ENCODE assay signal across 8 cellular contexts in genomic region chr20:17617212-17617867, GRCh38. TPM values are rescaled to one million over a fixed set of nuclear protein-coding genes. Genes with fewer than 3 reads are reported as not detected.
DNase-seq lines count a peak whose midpoint lies in the region; ATAC-seq and TF ChIP-seq lines count a peak whose summit lies in the region.

No MANE protein-coding gene starts in this region.

- no peaks in the 10 kb centered on the region for H3K4me1 ChIP-seq in DND-41 (ENCODE audit: insufficient read depth, low read length)
- no peaks in the 10 kb centered on the region for H3K4me1 ChIP-seq in Karpas-422 (ENCODE audit: low read length)

- H3K9me2 ChIP-seq in Karpas-422 (replicated peaks; ENCODE audit: insufficient read depth, low read length): no peaks in the 10 kb centered on the region

- ATAC-seq in DND-41 (ENCODE audit: insufficient read depth, low read depth) (peak; percentile 44; the same call in 2 of the 3 replicates), left lobe of liver (peak; percentile 27), HG02884 (IDR thresholded peaks at IDR 0.05; ENCODE audit: unreplicated experiment) (no peak), GM21786 (IDR thresholded peaks at IDR 0.05; ENCODE audit: unreplicated experiment) (no peak)
- ATAC-seq in stimulated activated effector memory CD8-positive, alpha-beta T cell treated with anti-CD3 and anti-CD28 coated beads, Interleukin-12 subunit alpha, Interleukin-12 subunit beta, amount 100 ng/mL, for 72 hours: peak; percentile 57

- no peaks in the 10 kb centered on the region for H3K79me2 ChIP-seq in DND-41 (ENCODE audit: insufficient read depth, low read length)
- H3K79me2 ChIP-seq in Karpas-422 (ENCODE audit: low read length): no peaks in the 10 kb centered on the region

- H3K27ac ChIP-seq in DND-41 (ENCODE audit: low read length) (no peak overlapping the region), Karpas-422 (ENCODE audit: low read length) (no peak overlapping the region)

- peaks cover 20% of the 10 kb centered on the region for H3K36me3 Mint-ChIP-seq in stimulated activated effector memory CD8-positive, alpha-beta T cell treated with anti-CD3 and anti-CD28 coated beads, Interleukin-12 subunit alpha, Interleukin-12 subunit beta, amount 100 ng/mL, for 72 hours

- no peak overlapping the region for H3K4me2 ChIP-seq in DND-41 (ENCODE audit: insufficient read depth, low read length)
- no peak overlapping the region for H3K4me2 ChIP-seq in Karpas-422 (ENCODE audit: low read depth, low read length, poor library complexity, severe bottlenecking)

- H3K27ac Mint-ChIP-seq in stimulated activated effector memory CD8-positive, alpha-beta T cell treated with anti-CD3 and anti-CD28 coated beads, Interleukin-12 subunit alpha, Interleukin-12 subunit beta, amount 100 ng/mL, for 72 hours: no peak overlapping the region

- H4K20me1 ChIP-seq in DND-41 (ENCODE audit: insufficient read depth, low read length): peaks cover 13% of the 10 kb centered on the region; the same call in 1 of the 2 replicates
- no peaks in the 10 kb centered on the region for H4K20me1 ChIP-seq in Karpas-422 (ENCODE audit: insufficient read depth, low read depth, low read length)

- DNase-seq in DND-41 (no peak), Karpas-422 (peak; percentile 73), T-helper 1 cell (peak in 3 of 5 donors; percentile 22 to 32 (median 30)), cardiac fibroblast (ENCODE audit: low read depth in 2 of 2) (peak; percentile 37 to 50), left lobe of liver (ENCODE audit: low spot score) (peak; percentile 50)
- DNase-seq in stimulated activated effector memory CD8-positive, alpha-beta T cell treated with anti-CD3 and anti-CD28 coated beads, Interleukin-12 subunit alpha, Interleukin-12 subunit beta, amount 100 ng/mL, for 72 hours (ENCODE audit: low spot score in 2 of 2): peak; percentile 40 to 71

- H3K4me1 Mint-ChIP-seq in stimulated activated effector memory CD8-positive, alpha-beta T cell treated with anti-CD3 and anti-CD28 coated beads, Interleukin-12 subunit alpha, Interleukin-12 subunit beta, amount 100 ng/mL, for 72 hours: peaks cover 8% of the 10 kb centered on the region

- H3K4me3 Mint-ChIP-seq in stimulated activated effector memory CD8-positive, alpha-beta T cell treated with anti-CD3 and anti-CD28 coated beads, Interleukin-12 subunit alpha, Interleukin-12 subunit beta, amount 100 ng/mL, for 72 hours: no peak overlapping the region

- H3K4me3 ChIP-seq in DND-41 (ENCODE audit: low read depth in 1 of 2, low read length in 2 of 2): no peak overlapping the region
- no peak overlapping the region for H3K4me3 ChIP-seq in Karpas-422 (ENCODE audit: low read length)
- H3K4me3 ChIP-seq in cardiac fibroblast (replicated peaks in 1 of 2; ENCODE audit: low read depth in 2 of 2, low read length in 2 of 2): no peak overlapping the region

- no peaks in the 10 kb centered on the region for H3K27me3 ChIP-seq in DND-41 (ENCODE audit: insufficient read depth, low read length, poor library complexity)
- no peaks in the 10 kb centered on the region for H3K27me3 ChIP-seq in Karpas-422 (ENCODE audit: low read length)

- TF ChIP-seq CTCF in DND-41 (IDR thresholded peaks at IDR 0.05; ENCODE audit: borderline replicate concordance, extremely low read depth, low read length, poor library complexity, severe bottlenecking) (peak; percentile 54), cardiac fibroblast (IDR thresholded peaks at IDR 0.05; ENCODE audit: low read depth, low read length) (peak; percentile 58)

- H3K9ac ChIP-seq in DND-41 (ENCODE audit: low read depth, low read length) (no peak overlapping the region), Karpas-422 (ENCODE audit: low read length) (no peak overlapping the region)

- no peaks in the 10 kb centered on the region for H3K9me3 Mint-ChIP-seq in stimulated activated effector memory CD8-positive, alpha-beta T cell treated with anti-CD3 and anti-CD28 coated beads, Interleukin-12 subunit alpha, Interleukin-12 subunit beta, amount 100 ng/mL, for 72 hours

- H2AFZ ChIP-seq in DND-41 (ENCODE audit: low read depth, low read length) (no peak overlapping the region), Karpas-422 (ENCODE audit: low read length) (no peak overlapping the region)

- H3K36me3 ChIP-seq in DND-41 (ENCODE audit: insufficient read depth, low read length) (peaks cover 74% of the 10 kb centered on the region), Karpas-422 (ENCODE audit: insufficient read depth, low read length) (no peaks in the 10 kb centered on the region)

- H3K9me3 ChIP-seq in DND-41 (ENCODE audit: insufficient read depth, low read length, severe bottlenecking) (no peaks in the 10 kb centered on the region), Karpas-422 (ENCODE audit: low read length) (no peaks in the 10 kb centered on the region)

RNA-seq across cellular contexts. Expression of gene DSTN, which starts 47.5 kb away (rescaled TPM):
- total RNA-seq in Karpas-422 (2014; rRNA removed; shearing (Covaris generic); ENCODE audit: low replicate concordance): 8.9 and 9.5 TPM in 2 replicates
- total RNA-seq in left lobe of liver: 96.2 TPM

Comparison
In these comparisons a context has a peak if more than half of its experiments do, and no peak if none do; other contexts are left out.
1. ATAC-seq: peak in DND-41 (single experiment), left lobe of liver (single experiment) and stimulated activated effector memory CD8-positive, alpha-beta T cell treated with anti-CD3 and anti-CD28 coated beads, Interleukin-12 subunit alpha, Interleukin-12 subunit beta, amount 100 ng/mL, for 72 hours (single experiment); none in HG02884 (single experiment) and GM21786 (single experiment).